In the genomic region with DNA sequence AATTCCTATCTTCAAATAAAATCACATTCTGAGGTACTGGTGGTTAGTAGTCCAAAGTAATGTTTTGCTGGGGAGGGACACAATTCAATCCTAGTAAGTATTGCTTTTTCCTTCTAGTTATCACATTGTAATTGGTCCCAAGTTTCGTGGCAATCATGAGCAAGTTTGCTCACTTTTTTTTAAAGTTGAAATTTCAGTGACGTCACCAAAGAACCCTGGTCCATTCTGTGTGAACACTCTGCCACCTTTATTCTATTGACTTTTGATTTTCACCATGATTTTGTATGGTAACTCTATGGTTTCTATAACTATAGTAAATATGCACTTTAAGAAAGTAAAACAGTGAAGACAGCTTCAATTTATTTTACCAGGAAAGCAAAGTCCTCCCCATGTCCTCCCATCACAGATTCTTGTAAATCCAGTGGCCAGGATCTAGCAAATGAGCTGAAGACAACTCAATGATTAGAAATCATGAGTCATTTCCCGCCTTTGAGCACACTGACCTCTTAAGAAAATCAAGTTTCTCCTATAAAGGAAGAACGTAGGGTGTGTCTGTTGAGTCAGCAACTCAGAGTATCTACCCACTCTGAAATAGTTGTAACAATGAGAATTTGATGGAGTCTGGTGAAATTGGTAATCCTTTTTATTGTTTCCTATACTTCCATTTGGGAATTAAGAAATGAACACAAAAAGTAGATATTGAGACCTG, we compare ENCODE assay signal across 16 cellular contexts.
DNase-seq lines count a peak whose midpoint lies in the region; ATAC-seq and TF ChIP-seq lines count a peak whose summit lies in the region.
"Had no signal": no experiment of that assay in that cellular context is flagged by ENCODE, and none has a peak within 500 bp of the region (broad histone marks: within the 10 kb centered on the region; RNA-seq: fewer than 3 reads in every experiment).

No MANE protein-coding gene starts in this region.

- no peak overlapping the region for H2BK5ac ChIP-seq in neuronal stem cell (ENCODE audit: low read length)

- intact Hi-C loops in PC-3 (cut with micrococcal nuclease) = no loop called here

- H2AK5ac ChIP-seq in neuronal stem cell (ENCODE audit: low read depth, low read length) = no peak overlapping the region

- BruUV-seq in PC-3 (replicated peaks; lab: Mats Ljungman, UMichigan) = no TSS peak

- no peak overlapping the region for H2BK15ac ChIP-seq in neuronal stem cell (ENCODE audit: low read length)

- no peaks in the 10 kb centered on the region for H3K27me3 ChIP-seq in PC-3 (ENCODE audit: low read length)
- no peaks in the 10 kb centered on the region for H3K27me3 ChIP-seq in neuronal stem cell (ENCODE audit: control insufficient read depth in 3 of 3, insufficient read depth in 3 of 3, low read depth in 1 of 3, low read length in 3 of 3)

- H3K9me3 ChIP-seq in PC-3 (ENCODE audit: low read length) (no peaks in the 10 kb centered on the region), neuronal stem cell (replicated peaks in 1 of 2; ENCODE audit: control insufficient read depth in 2 of 2, insufficient read depth in 1 of 2, low read depth in 1 of 2, low read length in 2 of 2) (no peaks in the 10 kb centered on the region)

- no peak overlapping the region for H2BK12ac ChIP-seq in neuronal stem cell (ENCODE audit: low read length)

- no peaks in the 10 kb centered on the region for H3K79me1 ChIP-seq in neuronal stem cell (ENCODE audit: low read depth, low read length)

- peak; percentile 85 for DNase-seq in H4 (ENCODE audit: low spot score)
- peak; percentile 89 for DNase-seq in PC-3
- peak; percentile 81 for DNase-seq in choroid plexus epithelial cell (ENCODE audit: low read depth)
- no peak for DNase-seq in neuronal stem cell (ENCODE audit: low spot score)
- no peak for DNase-seq in NCI-H2196 (lab: John Stamatoyannopoulos, UW; ENCODE audit: unreplicated experiment)
- DNase-seq in activated gamma-delta T cell treated with Interleukin-2 at 50 U/mL for 16 hours = no peak
- DNase-seq: activated CD4-positive, alpha-beta T cell treated with anti-CD3 and anti-CD28 coated beads, Interleukin-2, amount 50 U/mL, for 1 hour; hypothalamus; midbrain; MV-4-11; NCI-H510A treated with DMSO at 0.1 percent for 48 hours; stimulated activated CD4-positive, alpha-beta T cell treated with anti-CD3 and anti-CD28 coated beads, Interleukin-4, amount 100 ng/mL, for 24 hours; stimulated activated naive CD8-positive, alpha-beta T cell treated with anti-CD3 and anti-CD28 coated beads, Interleukin-15, amount 100 ng/mL, for 72 hours had no signal

- no peaks in the 10 kb centered on the region for H3K9me2 ChIP-seq in PC-3 (replicated peaks; ENCODE audit: low read length)

- H3K9ac ChIP-seq in PC-3 (ENCODE audit: low read length) (peak overlapping the region; percentile 56), neuronal stem cell (ENCODE audit: low read depth, low read length, poor library complexity) (no peak overlapping the region)

- no peak overlapping the region for H3K18ac ChIP-seq in neuronal stem cell (ENCODE audit: low read length)

- no peak overlapping the region for H3K23ac ChIP-seq in neuronal stem cell (ENCODE audit: low read depth, low read length, poor library complexity)

- H3K4ac ChIP-seq in neuronal stem cell (ENCODE audit: low read length) = no peak overlapping the region

- H4K20me1 ChIP-seq in PC-3 (ENCODE audit: low read length) = no peaks in the 10 kb centered on the region

- H2AFZ ChIP-seq in PC-3 (ENCODE audit: low read length) = peak overlapping the region; percentile 63
- H2AFZ ChIP-seq in neuronal stem cell (ENCODE audit: low read length) = peak overlapping the region; percentile 40

- TF ChIP-seq CTCF in PC-3 (conservative IDR thresholded peaks at IDR 0.05; ENCODE audit: low read depth, low read length) (no peak), choroid plexus epithelial cell (conservative IDR thresholded peaks at IDR 0.05; ENCODE audit: low read depth, low read length) (no peak)

- CTCF ChIA-PET in PC-3 (lab: Charles Lee) = no interaction called here

- WGBS in neuronal stem cell (ENCODE audit: extremely low coverage in 2 of 2, insufficient read length in 2 of 2, insufficient replicate concordance in 1 of 2), 2 donors = no CpG with 5 or more reads among the region's 4 CpGs

- no peak overlapping the region for H2BK120ac ChIP-seq in neuronal stem cell (ENCODE audit: low read depth, low read length)

- H3K4me2 ChIP-seq in PC-3 (ENCODE audit: low read length) = peak overlapping the region; percentile 33
- no peak overlapping the region for H3K4me2 ChIP-seq in neuronal stem cell (ENCODE audit: insufficient read depth, low read length, poor library complexity, severe bottlenecking)

- H3K14ac ChIP-seq in neuronal stem cell (ENCODE audit: low read length) = no peak overlapping the region

- H3K27ac ChIP-seq in PC-3 (ENCODE audit: low read length) (peak overlapping the region; percentile 87), neuronal stem cell (replicated peaks; ENCODE audit: low read length) (no peak overlapping the region)
- H3K27ac ChIP-seq: coronary artery had no signal

- no peak overlapping the region for H4K91ac ChIP-seq in neuronal stem cell (ENCODE audit: low read depth, low read length, poor library complexity)

- H3K4me1 ChIP-seq in PC-3 (ENCODE audit: insufficient read depth, low read length) = peaks cover 7% of the 10 kb centered on the region
- no peaks in the 10 kb centered on the region for H3K4me1 ChIP-seq in neuronal stem cell (ENCODE audit: control insufficient read depth in 2 of 2, insufficient read depth in 1 of 2, low read depth in 1 of 2, low read length in 2 of 2)

- POLR2A ChIA-PET in PC-3 (lab: Charles Lee; ENCODE audit: unreplicated experiment) = no interaction called here

- ATAC-seq in PC-3 = peak; percentile 93
- no peak for ATAC-seq in HG02588 (IDR thresholded peaks at IDR 0.05; ENCODE audit: unreplicated experiment)
- ATAC-seq in GM18517 (IDR thresholded peaks at IDR 0.05; ENCODE audit: unreplicated experiment) = no peak
- ATAC-seq: stimulated activated naive CD8-positive, alpha-beta T cell treated with anti-CD3 and anti-CD28 coated beads, Interleukin-15, amount 100 ng/mL, for 72 hours had no signal

- H3K4me3 ChIP-seq in PC-3 (ENCODE audit: low read length) (no peak overlapping the region), choroid plexus epithelial cell (ENCODE audit: low read depth, low read length) (no peak overlapping the region), neuronal stem cell (ENCODE audit: low read length in 2 of 2) (no peak overlapping the region)
- H3K4me3 ChIP-seq: coronary artery had no signal

- H4K8ac ChIP-seq in neuronal stem cell (ENCODE audit: low read depth, low read length) = no peak overlapping the region

- H3K79me2 ChIP-seq in PC-3 (ENCODE audit: low read length) = no peaks in the 10 kb centered on the region

- H3K36me3 ChIP-seq in PC-3 (ENCODE audit: low read depth, low read length) (no peaks in the 10 kb centered on the region; the same call in 1 of the 2 replicates), neuronal stem cell (replicated peaks in 1 of 2; ENCODE audit: control insufficient read depth in 2 of 2, insufficient read depth in 2 of 2, low read length in 2 of 2) (no peaks in the 10 kb centered on the region)

- H3F3A ChIP-seq in PC-3 (ENCODE audit: low read length, unreplicated experiment) = no peaks in the 10 kb centered on the region

Comparison
In these comparisons a context has a peak if more than half of its experiments do, and no peak if none do; other contexts are left out.
1. DNase-seq: peak in H4 (single experiment), PC-3 (single experiment) and choroid plexus epithelial cell (single experiment); none in neuronal stem cell (single experiment), NCI-H2196 (single experiment) and activated gamma-delta T cell treated with Interleukin-2 at 50 U/mL for 16 hours (single experiment).